ENCODE assay signal across 22 cellular contexts in genomic region chr18:43965691-43966090, GRCh38.
"Had no signal": no experiment of that assay in that cellular context is flagged by ENCODE, and none has a peak within 500 bp of the region (broad histone marks: within the 10 kb centered on the region; RNA-seq: fewer than 3 reads in every experiment).

No MANE protein-coding gene starts in this region.

- H3K9me3 ChIP-seq: gastrocnemius medialis, heart right ventricle, left lung, lower lobe of right lung, pancreas, thoracic aorta, transverse colon had no signal

- ATAC-seq: esophagus mucosa; gastrocnemius medialis; heart right ventricle; left lung; lower lobe of right lung; pancreas; right cardiac atrium; stimulated activated memory B cell treated with anti-CD40 and anti-IgM and Interleukin-4, amounts not matched to agents 10 μg/mL and 1 μg/mL and 100 μg/mL, for 72 hours; stimulated activated naive CD8-positive, alpha-beta T cell treated with anti-CD3 and anti-CD28 coated beads, Interleukin-15, amount 100 ng/mL, for 72 hours had no signal

- H3K4me3 Mint-ChIP-seq: memory B cell; nephron; stimulated activated memory B cell treated with anti-CD40 and anti-IgM and Interleukin-4, amounts not matched to agents 10 μg/mL and 1 μg/mL and 100 μg/mL, for 72 hours; stimulated activated naive CD8-positive, alpha-beta T cell treated with anti-CD3 and anti-CD28 coated beads, Interleukin-15, amount 100 ng/mL, for 72 hours had no signal

- H3K4me1 Mint-ChIP-seq: nephron; stimulated activated naive CD8-positive, alpha-beta T cell treated with anti-CD3 and anti-CD28 coated beads, Interleukin-15, amount 100 ng/mL, for 72 hours had no signal

- H3K27ac Mint-ChIP-seq: memory B cell; nephron; progenitor cell of endocrine pancreas; stimulated activated memory B cell treated with anti-CD40 and anti-IgM and Interleukin-4, amounts not matched to agents 10 μg/mL and 1 μg/mL and 100 μg/mL, for 72 hours; stimulated activated naive CD8-positive, alpha-beta T cell treated with anti-CD3 and anti-CD28 coated beads, Interleukin-15, amount 100 ng/mL, for 72 hours had no signal

- H3K9me3 Mint-ChIP-seq: memory B cell; nephron; stimulated activated memory B cell treated with anti-CD40 and anti-IgM and Interleukin-4, amounts not matched to agents 10 μg/mL and 1 μg/mL and 100 μg/mL, for 72 hours had no signal

- H3K4me1 ChIP-seq: gastrocnemius medialis, heart right ventricle, left lung, lower lobe of right lung, pancreas, transverse colon had no signal

- H3K27ac ChIP-seq: gastrocnemius medialis, heart right ventricle, left lung, lower lobe of right lung, pancreas, thoracic aorta, transverse colon had no signal

- H3K4me3 ChIP-seq: gastrocnemius medialis, heart right ventricle, left lung, lower lobe of right lung, pancreas, thoracic aorta, transverse colon had no signal

- H3K36me3 Mint-ChIP-seq: memory B cell; stimulated activated memory B cell treated with anti-CD40 and anti-IgM and Interleukin-4, amounts not matched to agents 10 μg/mL and 1 μg/mL and 100 μg/mL, for 72 hours had no signal

- H3K27me3 ChIP-seq: gastrocnemius medialis, heart right ventricle, left lung, pancreas, transverse colon had no signal

- H3K27me3 Mint-ChIP-seq: memory B cell; progenitor cell of endocrine pancreas; stimulated activated memory B cell treated with anti-CD40 and anti-IgM and Interleukin-4, amounts not matched to agents 10 μg/mL and 1 μg/mL and 100 μg/mL, for 72 hours; stimulated activated naive CD8-positive, alpha-beta T cell treated with anti-CD3 and anti-CD28 coated beads, Interleukin-15, amount 100 ng/mL, for 72 hours had no signal

- H3K36me3 ChIP-seq: gastrocnemius medialis, heart right ventricle, left lung, lower lobe of right lung, pancreas, thoracic aorta, transverse colon had no signal

- DNase-seq: caudate nucleus; effector memory CD4-positive, alpha-beta T cell; gastrocnemius medialis; heart right ventricle; hypothalamus; islet precursor cell; left lung; lower lobe of right lung; midbrain; occipital lobe; pancreas; right cardiac atrium; stimulated activated CD4-positive, alpha-beta T cell treated with anti-CD3 and anti-CD28 coated beads, Interleukin-1b, Interleukin-23, amount 100 ng/mL, for 48 hours; stimulated activated CD4-positive, alpha-beta T cell treated with anti-CD3 and anti-CD28 coated beads, Interleukin-4, amount 100 ng/mL, for 24 hours; stimulated activated naive CD8-positive, alpha-beta T cell treated with anti-CD3 and anti-CD28 coated beads, Interleukin-15, amount 100 ng/mL, for 72 hours; transverse colon had no signal
